ENCODE assay signal across 16 cellular contexts in genomic region chr1:97088386-97088785, GRCh38.
DNase-seq lines count a peak whose midpoint lies in the region; FAIRE-seq and TF ChIP-seq lines count a peak whose summit lies in the region.
"Had no signal": no experiment of that assay in that cellular context is flagged by ENCODE, and none has a peak within 500 bp of the region (broad histone marks: within the 10 kb centered on the region; RNA-seq: fewer than 3 reads in every experiment).

No MANE protein-coding gene starts in this region.

- intact Hi-C loops in uterus (cut with DNase I; ENCODE audit: low total_unique reads) = no loop called here

- no peaks in the 10 kb centered on the region; the same call in 1 of the 2 replicates for H3F3A ChIP-seq in Loucy (ENCODE audit: low read depth)

- H3K36me3 ChIP-seq in Loucy (ENCODE audit: insufficient read depth, low read length) (no peaks in the 10 kb centered on the region), uterus (no peaks in the 10 kb centered on the region)

- H3K4me1 Mint-ChIP-seq in nephron progenitor cell = peaks cover 21% of the 10 kb centered on the region
- H3K4me1 Mint-ChIP-seq: B cell had no signal

- no peaks in the 10 kb centered on the region for H4K20me1 ChIP-seq in Loucy (ENCODE audit: insufficient read depth, low read length, poor library complexity, severe bottlenecking)

- H3K27ac ChIP-seq in uterus = no peak overlapping the region

- FAIRE-seq in GM12892 (lab: Jason Lieb, UNC) = peak; percentile 5
- FAIRE-seq: A204.1 had no signal

- no peak for DNase-seq in GM12892 (ENCODE audit: insufficient read length)
- DNase-seq in dermis blood vessel endothelial cell = peak; percentile 4
- DNase-seq in nephron progenitor cell = no peak
- no peak for DNase-seq in uterus
- no peak for DNase-seq in cerebellum (ENCODE audit: low spot score)
- no peak for DNase-seq in activated CD4-positive, alpha-beta T cell treated with anti-CD3 and anti-CD28 coated beads, Interleukin-2, amount 50 U/mL, for 4 hours
- DNase-seq: C1 segment of cervical spinal cord; Calu3; CD4-positive, alpha-beta T cell; DMS153; DMS79 treated with DMSO at 0.1 percent for 48 hours; GDM1; IMR-90 had no signal

- H3K27me3 Mint-ChIP-seq in nephron progenitor cell (ENCODE audit: low read depth, poor library complexity) = no peaks in the 10 kb centered on the region
- H3K27me3 Mint-ChIP-seq: B cell; CD4-positive, alpha-beta T cell had no signal

- no peaks in the 10 kb centered on the region for H3K36me3 Mint-ChIP-seq in nephron progenitor cell (ENCODE audit: low read depth)

- no peaks in the 10 kb centered on the region for H3K9me3 ChIP-seq in Loucy (ENCODE audit: insufficient read depth, low read depth, low read length)
- no peaks in the 10 kb centered on the region for H3K9me3 ChIP-seq in uterus

- H3K79me2 ChIP-seq in Loucy (ENCODE audit: insufficient read depth, low read length) = no peaks in the 10 kb centered on the region

- H3K9me3 Mint-ChIP-seq in nephron progenitor cell = no peaks in the 10 kb centered on the region
- H3K9me3 Mint-ChIP-seq: CD4-positive, alpha-beta T cell had no signal

- H3K4me2 ChIP-seq in Loucy (ENCODE audit: low read depth, low read length, poor library complexity, severe bottlenecking) = peak overlapping the region; percentile 8

- TF ChIP-seq CTCF in Loucy (conservative IDR thresholded peaks at IDR 0.05; ENCODE audit: low read length) (no peak), nephron progenitor cell (IDR thresholded peaks at IDR 0.05) (no peak), uterus (IDR thresholded peaks at IDR 0.05) (no peak)

- no peaks in the 10 kb centered on the region for H3K9me2 ChIP-seq in Loucy (replicated peaks; ENCODE audit: low read depth, low read length)

- H3K4me3 ChIP-seq in Loucy (ENCODE audit: low read length, poor library complexity, severe bottlenecking) (no peak overlapping the region), uterus (no peak overlapping the region)

- H3K27me3 ChIP-seq in Loucy (ENCODE audit: insufficient read depth, low read length, poor library complexity, severe bottlenecking) (no peaks in the 10 kb centered on the region), uterus (no peaks in the 10 kb centered on the region)

- no peak for TF ChIP-seq POLR2A in GM12892 (IDR thresholded peaks at IDR 0.05; ENCODE audit: low read depth, low read length)
- TF ChIP-seq POLR2A in uterus (IDR thresholded peaks at IDR 0.05) = no peak

- peak overlapping the region; percentile 56 for H3K27ac Mint-ChIP-seq in nephron progenitor cell
- H3K27ac Mint-ChIP-seq: B cell; CD4-positive, alpha-beta T cell had no signal

- H3K4me1 ChIP-seq in Loucy (ENCODE audit: insufficient read depth, low read length, poor library complexity, severe bottlenecking) = peaks cover 30% of the 10 kb centered on the region
- no peaks in the 10 kb centered on the region for H3K4me1 ChIP-seq in uterus

- no peak overlapping the region for H3K4me3 Mint-ChIP-seq in nephron progenitor cell
- H3K4me3 Mint-ChIP-seq: B cell; CD4-positive, alpha-beta T cell had no signal

- no peak overlapping the region for H3K9ac ChIP-seq in Loucy (ENCODE audit: low read depth, low read length, poor library complexity, severe bottlenecking)

- H2AFZ ChIP-seq in Loucy (ENCODE audit: low read length) = no peak overlapping the region
